In the genomic region with DNA sequence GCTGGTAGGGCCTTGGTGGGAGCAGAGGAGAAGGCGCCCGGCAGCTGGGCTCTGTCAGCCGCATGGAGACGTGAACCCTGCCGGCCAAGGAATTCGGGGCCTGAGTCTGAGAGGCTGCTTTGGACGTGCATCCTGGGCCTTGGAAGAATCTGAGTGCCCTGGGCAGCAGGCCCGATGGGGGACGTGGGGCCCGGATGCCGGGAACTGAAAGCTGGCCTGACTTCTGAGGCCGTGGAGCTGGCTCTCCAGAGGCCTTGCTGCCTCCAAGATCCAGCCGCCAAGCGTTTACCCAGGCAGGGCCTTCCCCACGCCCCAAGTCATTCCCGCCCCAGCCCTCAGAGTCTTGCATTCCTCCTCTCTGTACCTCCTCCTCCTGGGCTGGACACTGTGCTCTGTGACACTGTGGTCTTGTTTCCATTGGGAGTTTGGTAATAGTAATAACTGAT, we compare ENCODE assay signal across 14 cellular contexts. TPM values are rescaled to one million over a fixed set of nuclear protein-coding genes. Genes with fewer than 3 reads are reported as not detected.
DNase-seq lines count a peak whose midpoint lies in the region; ATAC-seq and TF ChIP-seq lines count a peak whose summit lies in the region.
"Had no signal": no experiment of that assay in that cellular context is flagged by ENCODE, and none has a peak within 500 bp of the region (broad histone marks: within the 10 kb centered on the region; RNA-seq: fewer than 3 reads in every experiment).

No MANE protein-coding gene starts in this region.

- H3K27me3 ChIP-seq in esophagus (ENCODE audit: control insufficient read depth in 1 of 2, insufficient read depth in 2 of 2, low read length in 2 of 2) = no peaks in the 10 kb centered on the region
- no peaks in the 10 kb centered on the region for H3K27me3 ChIP-seq in liver (ENCODE audit: control insufficient read depth in 4 of 4, insufficient read depth in 4 of 4, low read length in 3 of 4)

- no peak overlapping the region for H3K9ac ChIP-seq in liver (ENCODE audit: low read depth in 1 of 2, low read length in 2 of 2)

- peak overlapping the region; percentile 71 to 79 for H3K27ac ChIP-seq in esophagus (ENCODE audit: low read depth in 2 of 2, low read length in 1 of 2)
- H3K27ac ChIP-seq in liver (ENCODE audit: low read depth in 1 of 2, low read length in 2 of 2) = peak overlapping the region in 1 of 2 donors; percentile 11
- H3K27ac ChIP-seq: HL-60 had no signal

- H3K9me3 ChIP-seq in esophagus (ENCODE audit: control insufficient read depth in 2 of 2, insufficient read depth in 1 of 2, low read depth in 1 of 2, low read length in 1 of 2) (no peaks in the 10 kb centered on the region), liver (ENCODE audit: control insufficient read depth in 4 of 4, low read length in 3 of 4) (no peaks in the 10 kb centered on the region)

- no peak for TF ChIP-seq CTCF in liver (IDR thresholded peaks at IDR 0.05; ENCODE audit: low read depth, low read length, missing input control)

- peak; percentile 44 for DNase-seq in AG08395 (ENCODE audit: low spot score)
- DNase-seq in putamen (ENCODE audit: low spot score) = peak; percentile 53
- DNase-seq in G401 (ENCODE audit: low spot score) = no peak
- no peak for DNase-seq in GDM1 (lab: John Stamatoyannopoulos, UW)
- no peak for DNase-seq in NCI-H345 (lab: John Stamatoyannopoulos, UW)
- DNase-seq: activated CD4-positive, alpha-beta T cell treated with anti-CD3 and anti-CD28 coated beads, Interleukin-2, amount 50 U/mL, for 4 hours; activated effector memory CD4-positive, alpha-beta T cell treated with anti-CD3 and anti-CD28 coated beads, Interleukin-2, amount 50 U/mL, for 16 hours; occipital lobe; stimulated activated CD4-positive, alpha-beta T cell treated with anti-CD3 and anti-CD28 coated beads, Interleukin-4, amount 100 ng/mL, for 4 hours; stimulated activated naive CD8-positive, alpha-beta T cell treated with anti-CD3 and anti-CD28 coated beads, Interleukin-15, amount 100 ng/mL, for 72 hours had no signal

- H3K4me1 ChIP-seq in esophagus (ENCODE audit: control insufficient read depth in 2 of 2, insufficient read depth in 2 of 2, low read length in 1 of 2) = peaks cover 3% of the 10 kb centered on the region in 2 donors
- H3K4me1 ChIP-seq in liver (ENCODE audit: control insufficient read depth in 4 of 4, insufficient read depth in 4 of 4, low read length in 3 of 4) = peaks cover 0 to 5% (median 0%) of the 10 kb centered on the region in 4 donors

- in situ Hi-C loops in G401 (cut with HindIII; ENCODE audit: low sequenced_read_pairs) = no loop called here

- 49 to 59% methylated on average over 16 of the region's 16 CpGs for WGBS in esophagus, 2 donors
- 87% methylated on average over 16 of the region's 16 CpGs for WGBS in liver

- H3K36me3 ChIP-seq in esophagus (ENCODE audit: control insufficient read depth in 2 of 2, insufficient read depth in 2 of 2, low read length in 1 of 2) = no peaks in the 10 kb centered on the region
- no peaks in the 10 kb centered on the region for H3K36me3 ChIP-seq in liver (ENCODE audit: control insufficient read depth in 4 of 4, insufficient read depth in 3 of 4, low read depth in 1 of 4, low read length in 3 of 4)

- no peak overlapping the region for H3K4me3 ChIP-seq in esophagus (ENCODE audit: low read depth in 1 of 2, low read length in 2 of 2)
- no peak overlapping the region for H3K4me3 ChIP-seq in liver (ENCODE audit: low read depth in 1 of 3, low read length in 3 of 3)

- no peak for ATAC-seq in HG02973 (IDR thresholded peaks at IDR 0.05; ENCODE audit: unreplicated experiment)
- ATAC-seq: stimulated activated naive CD8-positive, alpha-beta T cell treated with anti-CD3 and anti-CD28 coated beads, Interleukin-15, amount 100 ng/mL, for 72 hours had no signal

- no peak for TF ChIP-seq RAD21 in liver (IDR thresholded peaks at IDR 0.05)

TF ChIP-seq in liver, 16 proteins besides CTCF, POLR2A, EP300 and RAD21:
- TF ChIP-seq NR2F2 (IDR thresholded peaks at IDR 0.05) = peak; percentile 61
- peak in 1 of 2 donors; percentile 10 for TF ChIP-seq RXRA (IDR thresholded peaks at IDR 0.05)
- no peak for TF ChIP-seq YY1 (IDR thresholded peaks at IDR 0.05)
- no peak for TF ChIP-seq GABPA (IDR thresholded peaks at IDR 0.05 in 1 of 2, conservative IDR thresholded peaks at IDR 0.05 in 1 of 2)
TF ChIP-seq in liver: peak in this region for 2.

RNA-seq across cellular contexts. Expression of a gene that starts 37.2 kb away (rescaled TPM):
- polyA plus RNA-seq in esophagus (1 to 10 TPM; 1.1 to 2.0 TPM), liver (1 to 10 TPM in 1 of 2 donors, under 1 TPM in 1; 0.53 to 1.2 TPM)
- 1 to 10 TPM in 1 of 2 donors, under 1 TPM in 1; 0.28 to 3.5 TPM for total RNA-seq in liver
- not detected in 2 replicates for total RNA-seq in G401 (2014; rRNA removed; shearing (Covaris generic))

Comparison
In these comparisons a context has a peak if more than half of its experiments do, and no peak if none do; other contexts are left out.
1. DNase-seq: peak in AG08395 (single experiment) and putamen (single experiment); none in G401 (single experiment), GDM1 (single experiment) and NCI-H345 (single experiment).